8 cellular contexts compared by ENCODE assay signal in genomic region chr17:81254955-81255717, GRCh38. TPM values are rescaled to one million over a fixed set of nuclear protein-coding genes. Genes with fewer than 3 reads are reported as not detected.
DNase-seq lines count a peak whose midpoint lies in the region; ATAC-seq and TF ChIP-seq lines count a peak whose summit lies in the region.

No MANE protein-coding gene starts in this region.

- no peaks in the 10 kb centered on the region for H3K4me1 ChIP-seq in foreskin keratinocyte
- H3K4me1 ChIP-seq in osteoblast (ENCODE audit: insufficient read depth, low read length) = peaks cover 6% of the 10 kb centered on the region

- H3K79me2 ChIP-seq in osteoblast (ENCODE audit: insufficient read depth, low read length) = peaks cover 8% of the 10 kb centered on the region

- TF ChIP-seq CTCF in foreskin keratinocyte (conservative IDR thresholded peaks at IDR 0.05) (peak; percentile 83), osteoblast (IDR thresholded peaks at IDR 0.05; ENCODE audit: extremely low read depth, low read depth, low read length) (peak; percentile 47)

- H3K27ac ChIP-seq in foreskin keratinocyte = no peak overlapping the region
- no peak overlapping the region for H3K27ac ChIP-seq in osteoblast (ENCODE audit: low read depth, low read length)

- H2AFZ ChIP-seq in osteoblast (ENCODE audit: low read length) = no peak overlapping the region

- no peak overlapping the region for H3K4me2 ChIP-seq in osteoblast (ENCODE audit: insufficient read depth, low read length)

- H3K36me3 ChIP-seq in osteoblast (ENCODE audit: insufficient read depth, low read length) = peaks cover 33% of the 10 kb centered on the region

- peaks cover 45% of the 10 kb centered on the region for H4K20me1 ChIP-seq in osteoblast (ENCODE audit: insufficient read depth, low read length)

- no peak overlapping the region for H3K4me3 ChIP-seq in osteoblast (ENCODE audit: insufficient read depth, low read length)

- no peaks in the 10 kb centered on the region for H3K9me3 ChIP-seq in osteoblast (ENCODE audit: low read depth, low read length)

- peak; percentile 64 for ATAC-seq in foreskin keratinocyte
- ATAC-seq in HG03045 (IDR thresholded peaks at IDR 0.05; ENCODE audit: unreplicated experiment) = no peak

- DNase-seq in Ammon's horn (ENCODE audit: low spot score) (peak; percentile 63), MV-4-11 (lab: John Stamatoyannopoulos, UW) (peak; percentile 76), SW480 (ENCODE audit: low spot score) (peak; percentile 58), foreskin keratinocyte (peak; percentile 29 to 63), osteoblast (ENCODE audit: insufficient read length, low spot score, missing footprints) (peak; percentile 95)
- no peak for DNase-seq in stimulated activated CD4-positive, alpha-beta T cell treated with anti-CD3 and anti-CD28 coated beads, Interleukin-2, amount 100 ng/mL, for 48 hours
- DNase-seq in stimulated activated CD4-positive, alpha-beta T cell treated with anti-CD3 and anti-CD28 coated beads, Interleukin-4, amount 100 ng/mL, for 24 hours = no peak

- H3K27me3 ChIP-seq in foreskin keratinocyte (no peaks in the 10 kb centered on the region), osteoblast (ENCODE audit: insufficient read depth, low read length) (no peaks in the 10 kb centered on the region)

RNA-seq across cellular contexts. Expression of gene NDUFAF8, which starts 16.0 kb away (rescaled TPM):
- total RNA-seq in foreskin keratinocyte (144 and 194 TPM in 2 replicates), osteoblast (19.9 and 28.0 TPM in 2 replicates)
- polyA plus RNA-seq in foreskin keratinocyte = 172 and 212 TPM in 2 replicates

RNA-seq across cellular contexts. Expression of gene TEPSIN, which starts 16.3 kb away (rescaled TPM):
- total RNA-seq in foreskin keratinocyte (14.4 and 16.7 TPM in 2 replicates), osteoblast (16.6 and 18.0 TPM in 2 replicates)
- 14.1 and 14.5 TPM in 2 replicates for polyA plus RNA-seq in foreskin keratinocyte

RNA-seq across cellular contexts. Expression of gene CEP131, which starts 32.4 kb away (rescaled TPM):
- total RNA-seq in foreskin keratinocyte (10.9 and 12.1 TPM in 2 replicates), osteoblast (7.7 and 8.7 TPM in 2 replicates)
- polyA plus RNA-seq in foreskin keratinocyte = 10.8 and 13.2 TPM in 2 replicates

RNA-seq across cellular contexts. Expression of gene SLC38A10, which starts 40.0 kb away (rescaled TPM):
- total RNA-seq in foreskin keratinocyte = 36.6 and 41.3 TPM in 2 replicates
- 35.3 and 38.3 TPM in 2 replicates for polyA plus RNA-seq in foreskin keratinocyte
- 85.5 and 92.6 TPM in 2 replicates for total RNA-seq in osteoblast

Comparison
In these comparisons a context has a peak if more than half of its experiments do, and no peak if none do; other contexts are left out.
1. DNase-seq: peak in Ammon's horn (single experiment), MV-4-11 (single experiment), SW480 (single experiment), foreskin keratinocyte (2 of 2) and osteoblast (single experiment); none in stimulated activated CD4-positive, alpha-beta T cell treated with anti-CD3 and anti-CD28 coated beads, Interleukin-2, amount 100 ng/mL, for 48 hours (0 of 2) and stimulated activated CD4-positive, alpha-beta T cell treated with anti-CD3 and anti-CD28 coated beads, Interleukin-4, amount 100 ng/mL, for 24 hours (single experiment).